Comparison of ENCODE assay signal across 14 cellular contexts in the genomic region with DNA sequence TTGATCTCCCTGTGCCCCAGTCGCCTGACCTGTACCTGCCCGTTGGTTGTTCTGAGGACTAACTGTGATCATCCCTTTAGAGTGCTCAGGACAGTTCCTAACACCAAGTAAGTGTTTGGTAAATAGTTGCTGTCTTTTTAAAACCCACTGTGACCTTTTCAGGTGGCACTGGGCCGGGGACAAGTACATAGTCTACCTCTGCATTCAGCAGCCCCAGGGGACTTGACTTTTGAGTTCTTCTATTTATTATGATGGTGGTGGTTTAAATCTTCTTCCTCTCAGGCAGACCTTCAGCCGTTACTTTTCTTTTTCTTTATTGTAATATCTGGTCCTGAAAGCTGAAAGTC. TPM values are rescaled to one million over a fixed set of nuclear protein-coding genes. Genes with fewer than 3 reads are reported as not detected.
DNase-seq lines count a peak whose midpoint lies in the region; ATAC-seq, FAIRE-seq and TF ChIP-seq lines count a peak whose summit lies in the region.
"Had no signal": no experiment of that assay in that cellular context is flagged by ENCODE, and none has a peak within 500 bp of the region (broad histone marks: within the 10 kb centered on the region; RNA-seq: fewer than 3 reads in every experiment).

No MANE protein-coding gene starts in this region.

- DNase-seq in A549 (ENCODE audit: low read depth in 1 of 2, low spot score in 1 of 2) (no peak), adipocyte (ENCODE audit: low read depth) (no peak), amniotic stem cell (lab: John Stamatoyannopoulos, UW) (no peak), AG08396 (ENCODE audit: low spot score) (no peak)
- DNase-seq in CD8-positive, alpha-beta T cell = no peak
- DNase-seq: MV-4-11, NCI-H524 treated with DMSO at 0.1 percent for 48 hours, SIG-M5 had no signal

- no peak for TF ChIP-seq EP300 in A549 (IDR thresholded peaks at IDR 0.05)

- H3K36me3 ChIP-seq in CD8-positive, alpha-beta T cell (ENCODE audit: insufficient read depth, low read length) = peaks cover 65% of the 10 kb centered on the region
- no peaks in the 10 kb centered on the region for H3K36me3 ChIP-seq in adipocyte (ENCODE audit: control insufficient read depth, insufficient read depth, low read length, severe bottlenecking)
- no peaks in the 10 kb centered on the region for H3K36me3 ChIP-seq in muscle layer of colon (ENCODE audit: insufficient read depth, low read length)
- H3K36me3 ChIP-seq: breast epithelium, ovary had no signal

- POLR2A ChIA-PET in A549 (lab: Yijun Ruan, JAX) = no interaction called here
- POLR2A ChIA-PET in CD8-positive, alpha-beta T cell (lab: Charles Lee) = interaction anchor here (0.5 to 34.9 kb wide), 4 partner anchors 10 to 442 kb away, joined by 3 to 700 read pairs (median 3); partner anchors contain the start of gene EVL

- no peak for TF ChIP-seq POLR2A in A549 (IDR thresholded peaks at IDR 0.05; ENCODE audit: low read length)

- intact Hi-C loops in CD8-positive, alpha-beta T cell (cut with DNase I, micrococcal nuclease) = loop anchor here in 1 of 2 experiments (2.0 kb wide), 1 partner anchor 15 kb away; no protein-coding TSS in a partner anchor

- H3K9ac ChIP-seq in adipocyte (ENCODE audit: low read length) = peak overlapping the region; percentile 31
- no peak overlapping the region for H3K9ac ChIP-seq in muscle layer of colon (ENCODE audit: low read length)

- H3K4me2 ChIP-seq in A549 = peak overlapping the region; percentile 48

- no peak for TF ChIP-seq RAD21 in A549 (conservative IDR thresholded peaks at IDR 0.05 in 1 of 2, IDR thresholded peaks at IDR 0.05 in 1 of 2)

- no peaks in the 10 kb centered on the region for H3K9me3 ChIP-seq in A549
- no peaks in the 10 kb centered on the region for H3K9me3 ChIP-seq in CD8-positive, alpha-beta T cell (ENCODE audit: low read length)
- no peaks in the 10 kb centered on the region for H3K9me3 ChIP-seq in adipocyte (ENCODE audit: control insufficient read depth, low read length)
- H3K9me3 ChIP-seq in muscle layer of colon (ENCODE audit: low read length) = no peaks in the 10 kb centered on the region
- H3K9me3 ChIP-seq: breast epithelium, ovary, upper lobe of right lung had no signal

- peaks cover 94% of the 10 kb centered on the region for H3K36me3 Mint-ChIP-seq in CD8-positive, alpha-beta T cell

- no peaks in the 10 kb centered on the region for H3K27me3 ChIP-seq in CD8-positive, alpha-beta T cell (ENCODE audit: insufficient read depth, low read length)
- H3K27me3 ChIP-seq in adipocyte (replicated peaks; ENCODE audit: control insufficient read depth, insufficient read depth, low read length) = no peaks in the 10 kb centered on the region
- H3K27me3 ChIP-seq in muscle layer of colon (ENCODE audit: control insufficient read depth in 1 of 2, insufficient read depth in 2 of 2, low read length in 2 of 2) = no peaks in the 10 kb centered on the region
- H3K27me3 ChIP-seq: breast epithelium, ovary, upper lobe of right lung had no signal

- CTCF ChIA-PET in A549 (lab: Yijun Ruan, JAX) = interaction anchor here (0.6 to 10.1 kb wide), 7 partner anchors 8 to 388 kb away, joined by 3 to 173 read pairs (median 4); no protein-coding TSS in a partner anchor
- CTCF ChIA-PET in CD8-positive, alpha-beta T cell (lab: Charles Lee) = interaction anchor here (0.7 to 31.7 kb wide), 9 partner anchors 9 to 121 kb away, joined by 3 to 1143 read pairs (median 4); partner anchors contain the start of gene EVL

- no peak for FAIRE-seq in A549 (lab: Jason Lieb, UNC)

- no peaks in the 10 kb centered on the region for H3K9me3 Mint-ChIP-seq in CD8-positive, alpha-beta T cell

- H3K4me3 ChIP-seq in A549 (no peak overlapping the region), adipocyte (ENCODE audit: low read length) (peak overlapping the region; percentile 38), muscle layer of colon (ENCODE audit: low read depth in 1 of 2, low read length in 2 of 2) (no peak overlapping the region)
- H3K4me3 ChIP-seq in CD8-positive, alpha-beta T cell (ENCODE audit: low read depth, low read length) = peak overlapping the region; percentile 34
- H3K4me3 ChIP-seq: breast epithelium, ovary, upper lobe of right lung had no signal

- ATAC-seq in A549 = no peak
- ATAC-seq in CD8-positive, alpha-beta T cell = no peak
- ATAC-seq in HG03039 (IDR thresholded peaks at IDR 0.05; ENCODE audit: unreplicated experiment) = no peak
- ATAC-seq in GM19395 (IDR thresholded peaks at IDR 0.05; ENCODE audit: unreplicated experiment) = no peak
- ATAC-seq: upper lobe of right lung had no signal

- no peak for TF ChIP-seq CTCF in A549 (IDR thresholded peaks at IDR 0.05)
- no peak for TF ChIP-seq CTCF in CD8-positive, alpha-beta T cell (IDR thresholded peaks at IDR 0.05)

- peak overlapping the region; percentile 99 for H3K27ac Mint-ChIP-seq in CD8-positive, alpha-beta T cell

- H3K4me1 ChIP-seq in A549 (peaks cover 29% of the 10 kb centered on the region), adipocyte (ENCODE audit: control insufficient read depth, insufficient read depth, low read length) (peaks cover 50% of the 10 kb centered on the region), muscle layer of colon (ENCODE audit: insufficient read depth, low read length) (peaks cover 49% of the 10 kb centered on the region)
- H3K4me1 ChIP-seq in CD8-positive, alpha-beta T cell (ENCODE audit: insufficient read depth, low read length) = peaks cover 100% of the 10 kb centered on the region

- peaks cover 94% of the 10 kb centered on the region for H3K4me1 Mint-ChIP-seq in CD8-positive, alpha-beta T cell (ENCODE audit: low read depth)

- WGBS in A549 (ENCODE audit: missing lambda C conversion rate) = 86% methylated on average over 4 of the region's 4 CpGs

- peak overlapping the region; percentile 65 for H3K4me3 Mint-ChIP-seq in CD8-positive, alpha-beta T cell

- peak overlapping the region; percentile 33 to 41; a peak in 4 of 6 replicates for H3K27ac ChIP-seq in A549
- H3K27ac ChIP-seq in CD8-positive, alpha-beta T cell (ENCODE audit: low read depth, low read length) = peak overlapping the region; percentile 24
- peak overlapping the region; percentile 48 for H3K27ac ChIP-seq in muscle layer of colon (ENCODE audit: low read depth, low read length)

- H3K27me3 Mint-ChIP-seq in CD8-positive, alpha-beta T cell (ENCODE audit: low read depth) = no peaks in the 10 kb centered on the region

TF ChIP-seq in A549, 52 proteins besides CTCF, POLR2A, EP300 and RAD21 (continues in another document):
- TF ChIP-seq, protein P1, sequence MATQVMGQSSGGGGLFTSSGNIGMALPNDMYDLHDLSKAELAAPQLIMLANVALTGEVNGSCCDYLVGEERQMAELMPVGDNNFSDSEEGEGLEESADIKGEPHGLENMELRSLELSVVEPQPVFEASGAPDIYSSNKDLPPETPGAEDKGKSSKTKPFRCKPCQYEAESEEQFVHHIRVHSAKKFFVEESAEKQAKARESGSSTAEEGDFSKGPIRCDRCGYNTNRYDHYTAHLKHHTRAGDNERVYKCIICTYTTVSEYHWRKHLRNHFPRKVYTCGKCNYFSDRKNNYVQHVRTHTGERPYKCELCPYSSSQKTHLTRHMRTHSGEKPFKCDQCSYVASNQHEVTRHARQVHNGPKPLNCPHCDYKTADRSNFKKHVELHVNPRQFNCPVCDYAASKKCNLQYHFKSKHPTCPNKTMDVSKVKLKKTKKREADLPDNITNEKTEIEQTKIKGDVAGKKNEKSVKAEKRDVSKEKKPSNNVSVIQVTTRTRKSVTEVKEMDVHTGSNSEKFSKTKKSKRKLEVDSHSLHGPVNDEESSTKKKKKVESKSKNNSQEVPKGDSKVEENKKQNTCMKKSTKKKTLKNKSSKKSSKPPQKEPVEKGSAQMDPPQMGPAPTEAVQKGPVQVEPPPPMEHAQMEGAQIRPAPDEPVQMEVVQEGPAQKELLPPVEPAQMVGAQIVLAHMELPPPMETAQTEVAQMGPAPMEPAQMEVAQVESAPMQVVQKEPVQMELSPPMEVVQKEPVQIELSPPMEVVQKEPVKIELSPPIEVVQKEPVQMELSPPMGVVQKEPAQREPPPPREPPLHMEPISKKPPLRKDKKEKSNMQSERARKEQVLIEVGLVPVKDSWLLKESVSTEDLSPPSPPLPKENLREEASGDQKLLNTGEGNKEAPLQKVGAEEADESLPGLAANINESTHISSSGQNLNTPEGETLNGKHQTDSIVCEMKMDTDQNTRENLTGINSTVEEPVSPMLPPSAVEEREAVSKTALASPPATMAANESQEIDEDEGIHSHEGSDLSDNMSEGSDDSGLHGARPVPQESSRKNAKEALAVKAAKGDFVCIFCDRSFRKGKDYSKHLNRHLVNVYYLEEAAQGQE (IDR thresholded peaks at IDR 0.05) = no peak
- TF ChIP-seq GATA3 (IDR thresholded peaks at IDR 0.05; ENCODE audit: borderline replicate concordance) = no peak
- TF ChIP-seq HOXA7 (CRISPR knock-in tag; IDR thresholded peaks at IDR 0.05) = no peak
- no peak for TF ChIP-seq CBX2 (IDR thresholded peaks at IDR 0.05; ENCODE audit: borderline replicate concordance, low read depth)
- no peak for TF ChIP-seq MYC (IDR thresholded peaks at IDR 0.05; ENCODE audit: borderline replicate concordance, low read length)
- TF ChIP-seq ZFP36 (IDR thresholded peaks at IDR 0.05; ENCODE audit: borderline replicate concordance, partially characterized antibody) = no peak
- TF ChIP-seq RARB (CRISPR knock-in tag; IDR thresholded peaks at IDR 0.05) = no peak
- TF ChIP-seq, protein P2, sequence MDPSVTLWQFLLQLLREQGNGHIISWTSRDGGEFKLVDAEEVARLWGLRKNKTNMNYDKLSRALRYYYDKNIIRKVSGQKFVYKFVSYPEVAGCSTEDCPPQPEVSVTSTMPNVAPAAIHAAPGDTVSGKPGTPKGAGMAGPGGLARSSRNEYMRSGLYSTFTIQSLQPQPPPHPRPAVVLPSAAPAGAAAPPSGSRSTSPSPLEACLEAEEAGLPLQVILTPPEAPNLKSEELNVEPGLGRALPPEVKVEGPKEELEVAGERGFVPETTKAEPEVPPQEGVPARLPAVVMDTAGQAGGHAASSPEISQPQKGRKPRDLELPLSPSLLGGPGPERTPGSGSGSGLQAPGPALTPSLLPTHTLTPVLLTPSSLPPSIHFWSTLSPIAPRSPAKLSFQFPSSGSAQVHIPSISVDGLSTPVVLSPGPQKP (IDR thresholded peaks at IDR 0.05; ENCODE audit: low read depth, low read length) = no peak
- no peak for TF ChIP-seq SREBF2 (IDR thresholded peaks at IDR 0.05)

RNA-seq across cellular contexts. Expression of gene EVL, which starts 38.8 kb away (rescaled TPM):
- 14.8 and 17.0 TPM in 2 replicates for polyA plus RNA-seq in A549 (2011; rRNA removed)
- polyA plus RNA-seq in A549 (2012; cell fraction: cytosol; rRNA removed) = 22.7 and 24.5 TPM in 2 replicates
- 86.6 and 98.4 TPM in 2 replicates for polyA plus RNA-seq in A549 (2012; cell fraction: nucleus; rRNA removed)
- 30.1 to 32.9 TPM (median 30.6 TPM) in 3 replicates for polyA plus RNA-seq in A549 (2017; fragmentation: RNase III; extraction: RNeasy Plus Mini Kit Qiagen cat#74134 plus additional on column Dnase treatment)
- polyA minus RNA-seq in A549 (2011; rRNA and poly(A)+ RNA removed) = 19.2 and 21.8 TPM in 2 replicates
- total RNA-seq in CD8-positive, alpha-beta T cell = 100 to 1,000 TPM; 573 to 578 TPM

RNA-seq across cellular contexts. Expression of gene DEGS2, which starts 55.5 kb away (rescaled TPM):
- polyA plus RNA-seq in A549 (2011; rRNA removed) (0.38 and 0.93 TPM in 2 replicates), A549 (2017; fragmentation: RNase III; extraction: RNeasy Plus Mini Kit Qiagen cat#74134 plus additional on column Dnase treatment) (1.1 to 2.3 TPM (median 1.6 TPM) in 3 replicates)
- polyA plus RNA-seq in A549 (2012; cell fraction: cytosol; rRNA removed) = 1.2 and 1.9 TPM in 2 replicates
- 2.1 and 4.4 TPM in 2 replicates for polyA plus RNA-seq in A549 (2012; cell fraction: nucleus; rRNA removed)
- 0.39 and 0.91 TPM in 2 replicates for polyA minus RNA-seq in A549 (2011; rRNA and poly(A)+ RNA removed)
- under 1 TPM; 0.22 to 0.60 TPM for total RNA-seq in CD8-positive, alpha-beta T cell

Comparison
In these comparisons a context has a peak if more than half of its experiments do, and no peak if none do; other contexts are left out.
1. H3K4me3 ChIP-seq: peak in CD8-positive, alpha-beta T cell (single experiment) and adipocyte (single experiment); none in A549 (single experiment) and muscle layer of colon (0 of 2).
2. Peak in every context shown above with its lines, with median percentiles within 50 percentile points of each other: H3K27ac ChIP-seq.